Comparison of ENCODE assay signal across 27 cellular contexts in genomic region chr4:20403846-20404245, GRCh38.
"Had no signal": no experiment of that assay in that cellular context is flagged by ENCODE, and none has a peak within 500 bp of the region (broad histone marks: within the 10 kb centered on the region; RNA-seq: fewer than 3 reads in every experiment).

No MANE protein-coding gene starts in this region.

- H3K36me3 ChIP-seq: neutrophil, pancreas, right lobe of liver, sigmoid colon, stomach, thoracic aorta, thyroid gland, tibial nerve, upper lobe of left lung, vagina had no signal

- H3K27ac ChIP-seq: neutrophil, pancreas, psoas muscle, right lobe of liver, sigmoid colon, stomach, thoracic aorta, thyroid gland, upper lobe of left lung, vagina had no signal

- H3K4me3 ChIP-seq: pancreas, psoas muscle, right lobe of liver, sigmoid colon, stomach, thoracic aorta, thyroid gland, tibial nerve, upper lobe of left lung, vagina had no signal

- H3K27ac Mint-ChIP-seq: naive thymus-derived CD8-positive, alpha-beta T cell; natural killer cell treated with Interleukin-12 subunit alpha and Interleukin-12 subunit beta and Interleukin-15 and Interleukin-18, amount 100 ng/mL, for 72 hours; nephron progenitor cell; stimulated activated effector memory CD8-positive, alpha-beta T cell treated with anti-CD3 and anti-CD28 coated beads, Interleukin-12 subunit alpha, Interleukin-12 subunit beta, amount 100 ng/mL, for 72 hours; stimulated activated naive B cell treated with anti-CD40 and anti-IgM and Interleukin-4, amounts not matched to agents 10 μg/mL and 1 μg/mL and 100 μg/mL, for 72 hours; stimulated activated naive CD8-positive, alpha-beta T cell treated with anti-CD3 and anti-CD28 coated beads, Interleukin-15, Interleukin-2, amounts not matched to agents 100 ng/mL and 50 ng/mL, for 24 hours had no signal

- H3K4me1 ChIP-seq: pancreas, psoas muscle, right lobe of liver, sigmoid colon, stomach, thyroid gland, upper lobe of left lung had no signal

- H3K4me3 Mint-ChIP-seq: naive thymus-derived CD8-positive, alpha-beta T cell; natural killer cell treated with Interleukin-12 subunit alpha and Interleukin-12 subunit beta and Interleukin-15 and Interleukin-18, amount 100 ng/mL, for 72 hours; nephron progenitor cell; neural crest cell; stimulated activated effector memory CD8-positive, alpha-beta T cell treated with anti-CD3 and anti-CD28 coated beads, Interleukin-12 subunit alpha, Interleukin-12 subunit beta, amount 100 ng/mL, for 72 hours; stimulated activated naive B cell treated with anti-CD40 and anti-IgM and Interleukin-4, amounts not matched to agents 10 μg/mL and 1 μg/mL and 100 μg/mL, for 72 hours; stimulated activated naive CD8-positive, alpha-beta T cell treated with anti-CD3 and anti-CD28 coated beads, Interleukin-15, Interleukin-2, amounts not matched to agents 100 ng/mL and 50 ng/mL, for 24 hours had no signal

- DNase-seq: naive thymus-derived CD8-positive, alpha-beta T cell; nephron progenitor cell; nucleus accumbens; pancreas; psoas muscle; right cardiac atrium; right lobe of liver; sigmoid colon; small intestine; stimulated activated CD4-positive, alpha-beta T cell treated with anti-CD3 and anti-CD28 coated beads, Interleukin-15, amount 100 ng/mL, for 24 hours; stimulated activated CD4-positive, alpha-beta T cell treated with anti-CD3 and anti-CD28 coated beads, Interleukin-2, amount 100 ng/mL, for 24 hours; stimulated activated CD4-positive, alpha-beta T cell treated with anti-CD3 and anti-CD28 coated beads, Interleukin-2, amount 100 ng/mL, for 48 hours; stimulated activated CD4-positive, alpha-beta T cell treated with anti-CD3 and anti-CD28 coated beads, Interleukin-4, amount 100 ng/mL, for 24 hours; stimulated activated naive B cell treated with anti-CD40 and anti-IgM and Interleukin-4, amounts not matched to agents 10 μg/mL and 1 μg/mL and 100 μg/mL, for 72 hours; stimulated activated naive CD4-positive, alpha-beta T cell treated with Interleukin-2 at 50 U/mL for 16 hours; stomach; thyroid gland; trophoblast cell; upper lobe of left lung had no signal

- H3K27me3 ChIP-seq: neutrophil, sigmoid colon, stomach, thyroid gland, tibial nerve, upper lobe of left lung, vagina had no signal

- H3K36me3 Mint-ChIP-seq: naive thymus-derived CD8-positive, alpha-beta T cell; natural killer cell treated with Interleukin-12 subunit alpha and Interleukin-12 subunit beta and Interleukin-15 and Interleukin-18, amount 100 ng/mL, for 72 hours; stimulated activated effector memory CD8-positive, alpha-beta T cell treated with anti-CD3 and anti-CD28 coated beads, Interleukin-12 subunit alpha, Interleukin-12 subunit beta, amount 100 ng/mL, for 72 hours; stimulated activated naive B cell treated with anti-CD40 and anti-IgM and Interleukin-4, amounts not matched to agents 10 μg/mL and 1 μg/mL and 100 μg/mL, for 72 hours had no signal

- H3K4me1 Mint-ChIP-seq: naive thymus-derived CD8-positive, alpha-beta T cell; stimulated activated effector memory CD8-positive, alpha-beta T cell treated with anti-CD3 and anti-CD28 coated beads, Interleukin-12 subunit alpha, Interleukin-12 subunit beta, amount 100 ng/mL, for 72 hours; stimulated activated naive B cell treated with anti-CD40 and anti-IgM and Interleukin-4, amounts not matched to agents 10 μg/mL and 1 μg/mL and 100 μg/mL, for 72 hours had no signal

- ATAC-seq: naive thymus-derived CD8-positive, alpha-beta T cell; natural killer cell treated with Interleukin-12 subunit alpha and Interleukin-12 subunit beta and Interleukin-15 and Interleukin-18, amount 100 ng/mL, for 72 hours; pancreas; psoas muscle; right cardiac atrium; right lobe of liver; stimulated activated effector memory CD8-positive, alpha-beta T cell treated with anti-CD3 and anti-CD28 coated beads, Interleukin-12 subunit alpha, Interleukin-12 subunit beta, amount 100 ng/mL, for 72 hours had no signal

- H3K9me3 ChIP-seq: neutrophil, pancreas, psoas muscle, right lobe of liver, sigmoid colon, stomach, thoracic aorta, thyroid gland, tibial nerve, upper lobe of left lung, vagina had no signal

- H3K9me3 Mint-ChIP-seq: naive thymus-derived CD8-positive, alpha-beta T cell; natural killer cell treated with Interleukin-12 subunit alpha and Interleukin-12 subunit beta and Interleukin-15 and Interleukin-18, amount 100 ng/mL, for 72 hours; nephron progenitor cell; stimulated activated effector memory CD8-positive, alpha-beta T cell treated with anti-CD3 and anti-CD28 coated beads, Interleukin-12 subunit alpha, Interleukin-12 subunit beta, amount 100 ng/mL, for 72 hours; stimulated activated naive CD8-positive, alpha-beta T cell treated with anti-CD3 and anti-CD28 coated beads, Interleukin-15, Interleukin-2, amounts not matched to agents 100 ng/mL and 50 ng/mL, for 24 hours had no signal
